Comparison of ENCODE assay signal across 1 cellular context in genomic region chr19:38374332-38375097, GRCh38.
A peak's percentile ranks its signal among the peaks of the same experiment; 100 is the strongest.
TF ChIP-seq lines count a peak whose summit lies in the region.

Gene PSMD8, plus strand, starts transcription at chr19:38374571. Its CDS starts 31 bp downstream, at chr19:38374602.

TF ChIP-seq in HEK293, 187 proteins besides CTCF, POLR2A, EP300 and RAD21 (continued from another document and continues in another):
- TF ChIP-seq ZBTB11 (tag by site-specific recombination; conservative IDR thresholded peaks at IDR 0.05; ENCODE audit: low read depth): peak; percentile 95
- no peak for TF ChIP-seq ZNF544 (tag by site-specific recombination; IDR thresholded peaks at IDR 0.05)
- TF ChIP-seq ZNF585B (tag by site-specific recombination; IDR thresholded peaks at IDR 0.05): 0 out of 2 replicates have a peak, but pooled peaks have one; percentile 9
- no peak for TF ChIP-seq ZNF549 (tag by site-specific recombination; IDR thresholded peaks at IDR 0.05)
- TF ChIP-seq KLF17 (tag by site-specific recombination; IDR thresholded peaks at IDR 0.05): peak; percentile 96
- TF ChIP-seq ZNF174 (tag by site-specific recombination; IDR thresholded peaks at IDR 0.05): no peak
- no peak; the same call in 1 of the 2 replicates for TF ChIP-seq PRDM6 (tag by site-specific recombination; IDR thresholded peaks at IDR 0.05)
- TF ChIP-seq ZNF707 (tag by site-specific recombination; IDR thresholded peaks at IDR 0.05): no peak
- peak; percentile 93 for TF ChIP-seq KLF7 (tag by site-specific recombination; IDR thresholded peaks at IDR 0.05; ENCODE audit: borderline replicate concordance)
- TF ChIP-seq PRDM10 (tag by site-specific recombination; IDR thresholded peaks at IDR 0.05): no peak; the same call in none of the 2 replicates
- peak; percentile 99 for TF ChIP-seq ZEB2 (tag by site-specific recombination; IDR thresholded peaks at IDR 0.05)
- TF ChIP-seq KLF8 (tag by site-specific recombination; IDR thresholded peaks at IDR 0.05): peak; percentile 97
- TF ChIP-seq BCL11A (tag by site-specific recombination; IDR thresholded peaks at IDR 0.05; ENCODE audit: low read depth): peak; percentile 99
- TF ChIP-seq ZNF792 (tag by site-specific recombination; IDR thresholded peaks at IDR 0.05): peak; percentile 95
- TF ChIP-seq REPIN1 (tag by site-specific recombination; IDR thresholded peaks at IDR 0.05; ENCODE audit: low read depth): peak; percentile 99
- TF ChIP-seq MZF1 (tag by site-specific recombination; IDR thresholded peaks at IDR 0.05; ENCODE audit: borderline replicate concordance): 0 out of 2 replicates have a peak, but pooled peaks have one; percentile 23
- peak; percentile 87 for TF ChIP-seq KLF9 (tag by site-specific recombination; IDR thresholded peaks at IDR 0.05; ENCODE audit: low read depth)
- TF ChIP-seq ZNF214 (tag by site-specific recombination; IDR thresholded peaks at IDR 0.05; ENCODE audit: borderline replicate concordance): no peak
- TF ChIP-seq ZNF133 (tag by site-specific recombination; IDR thresholded peaks at IDR 0.05): no peak
- TF ChIP-seq ZNF280C (tag by site-specific recombination; IDR thresholded peaks at IDR 0.05): no peak
- peak; percentile 97 for TF ChIP-seq ZNF280D (tag by site-specific recombination; IDR thresholded peaks at IDR 0.05)
- TF ChIP-seq ZNF645 (tag by site-specific recombination; IDR thresholded peaks at IDR 0.05): peak; percentile 72; the same call in 1 of the 2 replicates
- TF ChIP-seq ZNF2 (tag by site-specific recombination; IDR thresholded peaks at IDR 0.05): peak; percentile 98
- peak; percentile 99 for TF ChIP-seq ZNF580 (tag by site-specific recombination; IDR thresholded peaks at IDR 0.05)
- TF ChIP-seq ZNF560 (tag by site-specific recombination; IDR thresholded peaks at IDR 0.05; ENCODE audit: borderline replicate concordance): no peak
- TF ChIP-seq ZNF658 (tag by site-specific recombination; IDR thresholded peaks at IDR 0.05): no peak
- no peak for TF ChIP-seq RBAK (tag by site-specific recombination; IDR thresholded peaks at IDR 0.05)
- peak; percentile 73 for TF ChIP-seq ZNF610 (tag by site-specific recombination; IDR thresholded peaks at IDR 0.05; ENCODE audit: borderline replicate concordance)
- TF ChIP-seq ZNF843 (tag by site-specific recombination; IDR thresholded peaks at IDR 0.05): peak; percentile 85
- TF ChIP-seq ZBTB10 (tag by site-specific recombination; IDR thresholded peaks at IDR 0.05): peak; percentile 75
- peak; percentile 73; the same call in 1 of the 2 replicates for TF ChIP-seq ZNF704 (tag by site-specific recombination; IDR thresholded peaks at IDR 0.05)
- peak; percentile 19 for TF ChIP-seq ZNF623 (tag by site-specific recombination; IDR thresholded peaks at IDR 0.05)
- peak; percentile 38; the same call in 1 of the 2 replicates for TF ChIP-seq ZNF785 (tag by site-specific recombination; IDR thresholded peaks at IDR 0.05)
